Comparison of ENCODE assay signal across 11 cellular contexts in the genomic region with DNA sequence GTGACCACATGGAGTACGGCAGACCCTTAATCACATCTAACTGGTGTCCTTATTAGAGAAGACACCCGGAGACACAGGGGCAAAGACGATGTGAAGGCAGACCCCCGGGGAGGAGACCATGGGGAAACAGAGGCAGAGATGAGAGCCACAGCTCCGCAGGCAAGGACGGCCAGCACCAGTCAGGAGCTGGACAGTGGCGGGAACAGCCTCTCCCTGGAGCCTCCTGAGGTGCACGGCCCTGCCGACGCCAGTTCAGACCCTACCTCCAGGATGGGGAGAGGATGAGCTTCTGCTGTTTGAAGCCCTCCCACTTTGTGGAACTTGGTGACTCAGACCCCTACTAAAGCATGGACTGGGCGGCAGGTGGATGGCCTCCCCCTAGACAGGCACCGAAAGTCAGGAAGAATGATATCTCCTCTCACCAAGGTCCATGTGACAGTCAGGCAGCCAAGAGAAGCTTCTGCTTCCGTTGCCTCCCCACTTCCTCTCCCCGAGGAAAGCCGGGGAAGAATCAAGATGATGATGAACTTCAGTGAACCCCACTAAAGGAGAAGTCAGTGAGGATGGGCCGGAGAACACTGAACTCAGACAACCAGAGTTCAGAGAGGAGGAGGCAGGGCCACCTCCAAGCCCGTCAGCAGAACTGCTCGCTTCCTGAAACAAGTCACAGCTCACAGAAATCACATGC. TPM values are rescaled to one million over a fixed set of nuclear protein-coding genes. Genes with fewer than 3 reads are reported as not detected.
DNase-seq lines count a peak whose midpoint lies in the region; ATAC-seq, FAIRE-seq and TF ChIP-seq lines count a peak whose summit lies in the region.
"Had no signal": no experiment of that assay in that cellular context is flagged by ENCODE, and none has a peak within 500 bp of the region (broad histone marks: within the 10 kb centered on the region; RNA-seq: fewer than 3 reads in every experiment).

No MANE protein-coding gene starts in this region.

- DNase-seq in C1 segment of cervical spinal cord (lab: John Stamatoyannopoulos, UW): peak in 8 of 14 donors; percentile 19 to 63 (median 46)
- peak in 2 of 4 experiments; percentile 18 to 33 for DNase-seq in K562 (ENCODE audit: extremely low read depth in 1 of 4, low spot score in 3 of 4)
- DNase-seq in mucosa of descending colon: no peak
- DNase-seq in stimulated activated effector memory CD8-positive, alpha-beta T cell treated with anti-CD3 and anti-CD28 coated beads, Interleukin-12 subunit alpha, Interleukin-12 subunit beta, amount 100 ng/mL, for 72 hours (ENCODE audit: low spot score in 2 of 2): no peak
- DNase-seq in DMS79 treated with DMSO at 0.1 percent for 48 hours (lab: John Stamatoyannopoulos, UW): no peak
- DNase-seq in NCI-H446 treated with DMSO at 0.1 percent for 48 hours (lab: John Stamatoyannopoulos, UW): no peak
- no peak for DNase-seq in T-helper 2 cell treated with Interferon-gamma antibody and Interleukin-4, amounts not matched to agents 5 μg/mL and 100 μg/mL, for 36 hours (ENCODE audit: low spot score)
- DNase-seq: activated CD4-positive, CD25-positive, alpha-beta regulatory T cell; NCI-H82 had no signal

- H3K36me3 Mint-ChIP-seq in stimulated activated effector memory CD8-positive, alpha-beta T cell treated with anti-CD3 and anti-CD28 coated beads, Interleukin-12 subunit alpha, Interleukin-12 subunit beta, amount 100 ng/mL, for 72 hours: no peaks in the 10 kb centered on the region
- no peaks in the 10 kb centered on the region for H3K36me3 Mint-ChIP-seq in T-helper 2 cell treated with Interferon-gamma antibody and Interleukin-4, amounts not matched to agents 5 μg/mL and 100 μg/mL, for 36 hours (ENCODE audit: low read depth)

- H3K36me3 ChIP-seq in K562 (ENCODE audit: control insufficient read depth, insufficient read depth, low read length) (no peaks in the 10 kb centered on the region), mucosa of descending colon (ENCODE audit: low read depth) (no peaks in the 10 kb centered on the region)

- H4K20me1 ChIP-seq in K562 (replicated peaks; ENCODE audit: control insufficient read depth, insufficient read depth, low read length): no peaks in the 10 kb centered on the region

- H3K27me3 ChIP-seq in K562 (ENCODE audit: control insufficient read depth in 2 of 2, insufficient read depth in 2 of 2, low read length in 2 of 2): no peaks in the 10 kb centered on the region

- intact Hi-C loops in K562 (cut with micrococcal nuclease) (no loop called here), mucosa of descending colon (cut with DNase I, micrococcal nuclease) (no loop called here)

- peak overlapping the region; percentile 63; the same call in 1 of the 2 replicates for H2AFZ ChIP-seq in K562 (ENCODE audit: low read depth, low read length)

- FAIRE-seq in K562 (lab: Jason Lieb, UNC): no peak

- H3K9me3 ChIP-seq in K562 (replicated peaks; ENCODE audit: control insufficient read depth, insufficient read depth, low read depth, low read length) (no peaks in the 10 kb centered on the region), mucosa of descending colon (no peaks in the 10 kb centered on the region)

- H3K79me2 ChIP-seq in K562 (ENCODE audit: control insufficient read depth, insufficient read depth, low read length): no peaks in the 10 kb centered on the region; the same call in 1 of the 3 replicates

- TF ChIP-seq RAD21 in K562 (CRISPR knock-in tag; conservative IDR thresholded peaks at IDR 0.05 in 1 of 2, IDR thresholded peaks at IDR 0.05 in 1 of 2): peak in 1 of 2 experiments; percentile 10; a peak in 1 of 4 replicates

- POLR2A ChIA-PET in K562 (lab: Yijun Ruan, JAX): interaction anchor here (0.6 to 0.7 kb wide), 3 partner anchors 14 to 315 kb away, joined by 3 to 4 read pairs (median 3); no protein-coding TSS in a partner anchor

- no peaks in the 10 kb centered on the region for H3K4me1 Mint-ChIP-seq in stimulated activated effector memory CD8-positive, alpha-beta T cell treated with anti-CD3 and anti-CD28 coated beads, Interleukin-12 subunit alpha, Interleukin-12 subunit beta, amount 100 ng/mL, for 72 hours
- peaks cover 2% of the 10 kb centered on the region for H3K4me1 Mint-ChIP-seq in T-helper 2 cell treated with Interferon-gamma antibody and Interleukin-4, amounts not matched to agents 5 μg/mL and 100 μg/mL, for 36 hours (ENCODE audit: low read depth)

- H3K4me3 Mint-ChIP-seq in stimulated activated effector memory CD8-positive, alpha-beta T cell treated with anti-CD3 and anti-CD28 coated beads, Interleukin-12 subunit alpha, Interleukin-12 subunit beta, amount 100 ng/mL, for 72 hours: no peak overlapping the region
- H3K4me3 Mint-ChIP-seq in T-helper 2 cell treated with Interferon-gamma antibody and Interleukin-4, amounts not matched to agents 5 μg/mL and 100 μg/mL, for 36 hours: no peak overlapping the region

- TF ChIP-seq CTCF in K562 (IDR thresholded peaks at IDR 0.05 in 2 of 3, conservative IDR thresholded peaks at IDR 0.05 in 1 of 3; ENCODE audit: insufficient read depth in 2 of 3, low read depth in 1 of 3, low read length in 3 of 3) (no peak), mucosa of descending colon (IDR thresholded peaks at IDR 0.05) (no peak)

- H3K4me1 ChIP-seq in K562 (replicated peaks in 1 of 2; ENCODE audit: control insufficient read depth in 2 of 2, insufficient read depth in 2 of 2, low read length in 2 of 2): peaks cover 11 to 29% of the 10 kb centered on the region in 2 experiments
- H3K4me1 ChIP-seq in mucosa of descending colon (ENCODE audit: low read depth): peaks cover 20% of the 10 kb centered on the region

- TF ChIP-seq POLR2A in K562 (conservative IDR thresholded peaks at IDR 0.05): no peak

- H3K27me3 Mint-ChIP-seq in T-helper 2 cell treated with Interferon-gamma antibody and Interleukin-4, amounts not matched to agents 5 μg/mL and 100 μg/mL, for 36 hours (ENCODE audit: low read depth): no peaks in the 10 kb centered on the region

- WGBS in K562 (ENCODE audit: insufficient coverage, low coverage, missing lambda C conversion rate): 35% methylated on average over 15 of the region's 18 CpGs

- peak overlapping the region; percentile 45; the same call in 1 of the 3 replicates for H3K27ac ChIP-seq in K562 (ENCODE audit: extremely low read depth, low read depth, low read length)
- H3K27ac ChIP-seq: C4-2B had no signal

- CTCF ChIA-PET in K562 (lab: Yijun Ruan, JAX; ENCODE audit: low intra/inter-chr PET ratio): no interaction called here

- H3K9me3 Mint-ChIP-seq in stimulated activated effector memory CD8-positive, alpha-beta T cell treated with anti-CD3 and anti-CD28 coated beads, Interleukin-12 subunit alpha, Interleukin-12 subunit beta, amount 100 ng/mL, for 72 hours: no peaks in the 10 kb centered on the region
- no peaks in the 10 kb centered on the region for H3K9me3 Mint-ChIP-seq in T-helper 2 cell treated with Interferon-gamma antibody and Interleukin-4, amounts not matched to agents 5 μg/mL and 100 μg/mL, for 36 hours

- no peak overlapping the region for H3K27ac Mint-ChIP-seq in stimulated activated effector memory CD8-positive, alpha-beta T cell treated with anti-CD3 and anti-CD28 coated beads, Interleukin-12 subunit alpha, Interleukin-12 subunit beta, amount 100 ng/mL, for 72 hours
- H3K27ac Mint-ChIP-seq in T-helper 2 cell treated with Interferon-gamma antibody and Interleukin-4, amounts not matched to agents 5 μg/mL and 100 μg/mL, for 36 hours: no peak overlapping the region

- H3K9me1 ChIP-seq in K562 (ENCODE audit: control insufficient read depth, insufficient read depth, low read length): no peaks in the 10 kb centered on the region

- peak overlapping the region in 1 of 2 experiments; percentile 43; a peak in 1 of 4 replicates for H3K9ac ChIP-seq in K562 (ENCODE audit: insufficient read depth in 1 of 2, low read depth in 2 of 2, low read length in 2 of 2)

- H3K4me3 ChIP-seq in K562 (no peak overlapping the region), mucosa of descending colon (no peak overlapping the region)

- in situ Hi-C loops in K562 (cut with MboI): no loop called here

- BruUV-seq in K562 (replicated peaks; lab: Mats Ljungman, UMichigan): no TSS peak

- peak; percentile 44 for ATAC-seq in HG03565 (IDR thresholded peaks at IDR 0.05; ENCODE audit: unreplicated experiment)
- peak; percentile 60 for ATAC-seq in K562
- ATAC-seq in mucosa of descending colon: peak; percentile 44
- ATAC-seq in stimulated activated effector memory CD8-positive, alpha-beta T cell treated with anti-CD3 and anti-CD28 coated beads, Interleukin-12 subunit alpha, Interleukin-12 subunit beta, amount 100 ng/mL, for 72 hours: no peak

- peak overlapping the region; percentile 37; the same call in 1 of the 2 replicates for H3K4me2 ChIP-seq in K562 (ENCODE audit: insufficient read depth, low read length)

- no peak for TF ChIP-seq EP300 in K562 (IDR thresholded peaks at IDR 0.05; ENCODE audit: low read length)

TF ChIP-seq in K562, 482 proteins besides CTCF, POLR2A, EP300 and RAD21 (continues in another document):
- peak; percentile 89 for TF ChIP-seq SPI1 (IDR thresholded peaks at IDR 0.05; ENCODE audit: borderline replicate concordance, low read depth, low read length)

RNA-seq across cellular contexts. Expression of a gene that starts 25.4 kb away (rescaled TPM):
- total RNA-seq in K562 (2011; cell fraction: chromatin; rRNA removed; ENCODE audit: low replicate concordance): 1.3 and 3.9 TPM in 2 replicates
- total RNA-seq in K562 (2011; cell fraction: nucleolus; rRNA removed): 2.5 TPM in 2 replicates
- 1.5 and 2.9 TPM in 2 replicates for total RNA-seq in K562 (2011; cell fraction: nucleoplasm; rRNA removed)
- total RNA-seq in K562 (2014; rRNA removed) (9.2 and 12.4 TPM in 2 replicates), K562 (2014; rRNA removed; fragmentation: Illumina TruSeq; extraction: Trizol) (4.3 and 4.8 TPM in 2 replicates), K562 (2015; rRNA removed; fragmentation: Illumina TruSeq; extraction: Trizol) (6.7 and 7.7 TPM in 2 replicates), K562 (2021) (7.9 and 8.1 TPM in 2 replicates), mucosa of descending colon (10 to 100 TPM; 24.4 to 45.2 (median 33.7) TPM)
- polyA plus RNA-seq in K562 (2011; rRNA removed) (4.6 and 11.8 TPM in 2 replicates), K562 (2014; fragmentation: Illumina TruSeq; extraction: Trizol) (5.4 and 7.5 TPM in 2 replicates), K562 (2014; fragmentation: Nextera tagmentation; extraction: Ambion mirVana) (under 1 TPM; 0.62 to 0.82 TPM), K562 (2014; rRNA removed) (7.1 and 9.1 TPM in 2 replicates)
- polyA plus RNA-seq in K562 (2011; cell fraction: cytosol; rRNA removed): 8.9 and 13.3 TPM in 2 replicates
- polyA plus RNA-seq in K562 (2011; cell fraction: nucleus; rRNA removed): 3.6 and 6.9 TPM in 2 replicates
- polyA plus RNA-seq in K562 (2012): 10.1 and 10.6 TPM in 2 replicates
- 2.9 and 6.8 TPM in 2 replicates for polyA minus RNA-seq in K562 (2011; rRNA and poly(A)+ RNA removed)
- 2.9 and 9.6 TPM in 2 replicates for polyA minus RNA-seq in K562 (2011; cell fraction: cytosol; rRNA and poly(A)+ RNA removed)
- polyA minus RNA-seq in K562 (2011; cell fraction: nucleus; rRNA and poly(A)+ RNA removed): 1.9 and 4.2 TPM in 2 replicates

Comparison
In these comparisons a context has a peak if more than half of its experiments do, and no peak if none do; other contexts are left out.
1. DNase-seq: peak in C1 segment of cervical spinal cord (8 of 14); none in mucosa of descending colon (0 of 3), stimulated activated effector memory CD8-positive, alpha-beta T cell treated with anti-CD3 and anti-CD28 coated beads, Interleukin-12 subunit alpha, Interleukin-12 subunit beta, amount 100 ng/mL, for 72 hours (0 of 2), DMS79 treated with DMSO at 0.1 percent for 48 hours (single experiment), NCI-H446 treated with DMSO at 0.1 percent for 48 hours (single experiment) and T-helper 2 cell treated with Interferon-gamma antibody and Interleukin-4, amounts not matched to agents 5 μg/mL and 100 μg/mL, for 36 hours (single experiment).